Comparison of ENCODE assay signal across 19 cellular contexts in genomic region chr9:79633558-79633957, GRCh38.
DNase-seq lines count a peak whose midpoint lies in the region; ATAC-seq and FAIRE-seq lines count a peak whose summit lies in the region.
"Had no signal": no experiment of that assay in that cellular context is flagged by ENCODE, and none has a peak within 500 bp of the region (broad histone marks: within the 10 kb centered on the region; RNA-seq: fewer than 3 reads in every experiment).

No MANE protein-coding gene starts in this region.

- in situ Hi-C loops in HAP-1 (cut with MboI; ENCODE audit: low sequenced_read_pairs), result no loop called here

- POLR2A ChIA-PET in activated CD4-positive, alpha-beta T cell treated with anti-CD3 and anti-CD28 coated beads, Interleukin-2, amount 10 ng/mL, durations not matched to agents 7 days and 5 days (lab: Charles Lee), result no interaction called here
- POLR2A ChIA-PET in naive thymus-derived CD4-positive, alpha-beta T cell (lab: Charles Lee), result no interaction called here

- peak; percentile 24 for FAIRE-seq in GM18507 (lab: Jason Lieb, UNC)
- FAIRE-seq: K562 had no signal

- intact Hi-C loops in activated T-helper 2 cell treated with anti-CD3 and anti-CD28 coated beads, Interferon-gamma antibody, Interleukin-2, Interleukin-4, amounts not matched to agents 10 μg/mL and 5 μg/mL and 100 μg/mL, durations not matched to agents 14 hours and 24 hours and 36 hours (cut with micrococcal nuclease), result no loop called here
- intact Hi-C loops in naive thymus-derived CD4-positive, alpha-beta T cell (cut with micrococcal nuclease), result loop anchor here in 1 of 2 donors (5.0 kb wide), 1 partner anchor 39 kb away; no protein-coding TSS in a partner anchor

- H3K36me3 ChIP-seq in naive thymus-derived CD4-positive, alpha-beta T cell (ENCODE audit: control insufficient read depth in 2 of 3, insufficient read depth in 3 of 3, low read length in 3 of 3), result no peaks in the 10 kb centered on the region
- H3K36me3 ChIP-seq in HAP-1 (replicated peaks), result no peaks in the 10 kb centered on the region

- peaks cover 0 to 46% of the 10 kb centered on the region in 2 donors for H3K4me1 ChIP-seq in naive thymus-derived CD4-positive, alpha-beta T cell (ENCODE audit: control insufficient read depth in 2 of 2, insufficient read depth in 2 of 2, low read length in 2 of 2)
- H3K4me1 ChIP-seq in HAP-1, result no peaks in the 10 kb centered on the region
- H3K4me1 ChIP-seq: Caco-2 had no signal

- H3K4me1 Mint-ChIP-seq in activated CD4-positive, alpha-beta T cell treated with anti-CD3 and anti-CD28 coated beads, Interleukin-2, amount 10 ng/mL, durations not matched to agents 7 days and 5 days, result peaks cover 52% of the 10 kb centered on the region
- H3K4me1 Mint-ChIP-seq in activated T-helper 2 cell treated with anti-CD3 and anti-CD28 coated beads, Interferon-gamma antibody, Interleukin-2, Interleukin-4, amounts not matched to agents 10 μg/mL and 5 μg/mL and 100 μg/mL, durations not matched to agents 14 hours and 24 hours and 36 hours (ENCODE audit: low read depth), result peaks cover 57% of the 10 kb centered on the region
- H3K4me1 Mint-ChIP-seq in naive thymus-derived CD4-positive, alpha-beta T cell, result peaks cover 34 to 88% (median 71%) of the 10 kb centered on the region in 7 donors

- H3K27ac ChIP-seq in naive thymus-derived CD4-positive, alpha-beta T cell (ENCODE audit: low read depth, low read length), result no peak overlapping the region
- H3K27ac ChIP-seq: BLaER1 had no signal

- H3K9me3 ChIP-seq in naive thymus-derived CD4-positive, alpha-beta T cell (ENCODE audit: control insufficient read depth in 2 of 3, low read length in 3 of 3), result no peaks in the 10 kb centered on the region
- no peaks in the 10 kb centered on the region for H3K9me3 ChIP-seq in HAP-1
- H3K9me3 ChIP-seq: Caco-2 had no signal

- peaks cover 23% of the 10 kb centered on the region for H3K36me3 Mint-ChIP-seq in activated CD4-positive, alpha-beta T cell treated with anti-CD3 and anti-CD28 coated beads, Interleukin-2, amount 10 ng/mL, durations not matched to agents 7 days and 5 days (ENCODE audit: low read depth)
- H3K36me3 Mint-ChIP-seq in activated T-helper 2 cell treated with anti-CD3 and anti-CD28 coated beads, Interferon-gamma antibody, Interleukin-2, Interleukin-4, amounts not matched to agents 10 μg/mL and 5 μg/mL and 100 μg/mL, durations not matched to agents 14 hours and 24 hours and 36 hours (ENCODE audit: low read depth), result peaks cover 22% of the 10 kb centered on the region
- H3K36me3 Mint-ChIP-seq in naive thymus-derived CD4-positive, alpha-beta T cell, result peaks cover 6 to 60% (median 35%) of the 10 kb centered on the region in 5 donors

- H3K27ac Mint-ChIP-seq in activated CD4-positive, alpha-beta T cell treated with anti-CD3 and anti-CD28 coated beads, Interleukin-2, amount 10 ng/mL, durations not matched to agents 7 days and 5 days, result peak overlapping the region; percentile 22
- H3K27ac Mint-ChIP-seq in activated T-helper 2 cell treated with anti-CD3 and anti-CD28 coated beads, Interferon-gamma antibody, Interleukin-2, Interleukin-4, amounts not matched to agents 10 μg/mL and 5 μg/mL and 100 μg/mL, durations not matched to agents 14 hours and 24 hours and 36 hours, result peak overlapping the region; percentile 2
- H3K27ac Mint-ChIP-seq in naive thymus-derived CD4-positive, alpha-beta T cell, result peak overlapping the region in 3 of 9 donors; percentile 13 to 28 (median 21)

- H3K27me3 ChIP-seq in naive thymus-derived CD4-positive, alpha-beta T cell (ENCODE audit: control insufficient read depth in 2 of 2, insufficient read depth in 2 of 2, low read length in 2 of 2), result no peaks in the 10 kb centered on the region
- H3K27me3 ChIP-seq in HAP-1 (ENCODE audit: low read depth), result no peaks in the 10 kb centered on the region
- H3K27me3 ChIP-seq: BLaER1 had no signal

- DNase-seq in activated CD4-positive, alpha-beta T cell treated with anti-CD3 and anti-CD28 coated beads, Interleukin-2, amount 10 ng/mL, durations not matched to agents 7 days and 5 days, result no peak
- DNase-seq in activated CD4-positive, alpha-beta T cell treated with anti-CD3 and anti-CD28 coated beads for 4 hours, result no peak
- DNase-seq in GM18507 (ENCODE audit: extremely low spot score, insufficient read length, low read depth) (no peak), HAP-1 (ENCODE audit: low spot score in 2 of 2) (no peak)
- DNase-seq in activated T-helper 2 cell treated with anti-CD3 and anti-CD28 coated beads, Interferon-gamma antibody, Interleukin-2, Interleukin-4, amounts not matched to agents 10 μg/mL and 5 μg/mL and 100 μg/mL, durations not matched to agents 14 hours and 24 hours and 36 hours (ENCODE audit: low spot score), result no peak
- no peak for DNase-seq in naive thymus-derived CD4-positive, alpha-beta T cell
- no peak for DNase-seq in stimulated activated CD4-positive, alpha-beta T cell treated with anti-CD3 and anti-CD28 coated beads, Interleukin-4, amount 100 ng/mL, for 1 hour
- DNase-seq: 8988T; Caco-2; NCI-H1436 treated with DMSO at 0.1 percent for 48 hours; NCI-H2107; NCI-H345; NCI-H69; NK-92 treated with Interleukin-12 subunit alpha and Interleukin-12 subunit beta, amount 100 ng/mL, for 24 hours; OCI-M1; RPMI8226 had no signal

- peaks cover 2% of the 10 kb centered on the region for H3K9me3 Mint-ChIP-seq in activated CD4-positive, alpha-beta T cell treated with anti-CD3 and anti-CD28 coated beads, Interleukin-2, amount 10 ng/mL, durations not matched to agents 7 days and 5 days
- H3K9me3 Mint-ChIP-seq in activated T-helper 2 cell treated with anti-CD3 and anti-CD28 coated beads, Interferon-gamma antibody, Interleukin-2, Interleukin-4, amounts not matched to agents 10 μg/mL and 5 μg/mL and 100 μg/mL, durations not matched to agents 14 hours and 24 hours and 36 hours, result no peaks in the 10 kb centered on the region
- peaks cover 0 to 5% (median 1%) of the 10 kb centered on the region in 11 donors for H3K9me3 Mint-ChIP-seq in naive thymus-derived CD4-positive, alpha-beta T cell

- H3K4me3 ChIP-seq in naive thymus-derived CD4-positive, alpha-beta T cell (ENCODE audit: low read length), result no peak overlapping the region
- H3K4me3 ChIP-seq in HAP-1, result no peak overlapping the region
- H3K4me3 ChIP-seq: BLaER1, K562 had no signal

- peak; percentile 36 for ATAC-seq in naive thymus-derived CD4-positive, alpha-beta T cell
- ATAC-seq in GM18511 (IDR thresholded peaks at IDR 0.05; ENCODE audit: unreplicated experiment), result no peak
- ATAC-seq: K562 had no signal

- CTCF ChIA-PET in activated CD4-positive, alpha-beta T cell treated with anti-CD3 and anti-CD28 coated beads, Interleukin-2, amount 10 ng/mL, durations not matched to agents 7 days and 5 days (lab: Charles Lee), result interaction anchor here (0.7 kb wide), 1 partner anchor 9 kb away, joined by 3 read pairs; no protein-coding TSS in a partner anchor
- CTCF ChIA-PET in naive thymus-derived CD4-positive, alpha-beta T cell (lab: Charles Lee), result no interaction called here

- H3K27me3 Mint-ChIP-seq in activated CD4-positive, alpha-beta T cell treated with anti-CD3 and anti-CD28 coated beads, Interleukin-2, amount 10 ng/mL, durations not matched to agents 7 days and 5 days, result no peaks in the 10 kb centered on the region
- H3K27me3 Mint-ChIP-seq in activated T-helper 2 cell treated with anti-CD3 and anti-CD28 coated beads, Interferon-gamma antibody, Interleukin-2, Interleukin-4, amounts not matched to agents 10 μg/mL and 5 μg/mL and 100 μg/mL, durations not matched to agents 14 hours and 24 hours and 36 hours (ENCODE audit: low read depth), result no peaks in the 10 kb centered on the region
- no peaks in the 10 kb centered on the region for H3K27me3 Mint-ChIP-seq in naive thymus-derived CD4-positive, alpha-beta T cell

- no peak overlapping the region for H3K4me3 Mint-ChIP-seq in activated CD4-positive, alpha-beta T cell treated with anti-CD3 and anti-CD28 coated beads, Interleukin-2, amount 10 ng/mL, durations not matched to agents 7 days and 5 days
- no peak overlapping the region for H3K4me3 Mint-ChIP-seq in activated T-helper 2 cell treated with anti-CD3 and anti-CD28 coated beads, Interferon-gamma antibody, Interleukin-2, Interleukin-4, amounts not matched to agents 10 μg/mL and 5 μg/mL and 100 μg/mL, durations not matched to agents 14 hours and 24 hours and 36 hours (ENCODE audit: low read depth)
- peak overlapping the region in 1 of 10 donors; percentile 22 for H3K4me3 Mint-ChIP-seq in naive thymus-derived CD4-positive, alpha-beta T cell
